In the genomic region with DNA sequence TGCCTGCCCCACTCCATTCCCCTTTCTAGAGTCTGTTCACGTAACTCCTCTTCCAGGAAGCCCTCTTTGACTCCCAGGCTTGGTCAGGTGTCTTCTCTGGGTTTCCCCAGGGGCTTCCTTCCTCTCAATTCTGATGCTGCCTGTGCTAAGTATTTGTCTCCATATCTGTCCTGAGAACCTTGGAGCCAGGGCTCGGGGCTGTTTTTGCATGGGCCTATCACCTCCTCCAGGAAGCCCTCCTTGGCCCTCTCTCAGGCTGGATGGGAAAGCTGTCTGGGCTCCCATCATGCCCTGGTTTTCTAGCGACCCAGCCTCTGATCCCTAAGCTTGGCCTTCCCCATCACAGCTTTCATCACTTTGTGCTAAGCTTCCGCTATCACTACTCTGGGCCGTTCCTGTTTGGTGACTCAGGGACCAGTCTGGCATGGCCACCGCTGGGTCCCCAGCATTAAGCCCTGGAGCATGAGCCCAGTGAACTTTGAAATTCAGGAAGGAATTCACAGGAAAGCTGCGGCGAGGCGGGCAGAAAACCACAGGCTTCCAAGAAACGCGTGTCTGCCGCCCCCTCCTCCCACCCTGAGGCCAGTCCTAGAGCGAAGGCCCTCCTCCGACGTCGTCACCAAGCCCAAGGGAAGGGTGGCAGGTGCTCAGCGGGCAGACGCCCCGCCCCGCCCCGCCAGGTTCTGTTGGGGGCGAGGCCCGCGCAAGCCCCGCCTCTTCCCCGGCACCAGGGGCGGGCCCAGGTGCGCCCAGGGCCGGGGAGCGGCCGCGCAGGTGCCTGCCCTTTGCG, we compare ENCODE assay signal across 8 cellular contexts. TPM values are rescaled to one million over a fixed set of nuclear protein-coding genes. Genes with fewer than 3 reads are reported as not detected.
A peak's percentile ranks its signal among the peaks of the same experiment; 100 is the strongest.
DNase-seq lines count a peak whose midpoint lies in the region; ATAC-seq and TF ChIP-seq lines count a peak whose summit lies in the region.

No MANE protein-coding gene starts in this region.

- TF ChIP-seq CTCF in Caco-2 (IDR thresholded peaks at IDR 0.05; ENCODE audit: insufficient read depth in 1 of 2, low read depth in 1 of 2, low read length in 1 of 2, severe bottlenecking in 1 of 2, unreplicated experiment in 1 of 2) (no peak), cardiac muscle cell (IDR thresholded peaks at IDR 0.05; ENCODE audit: low read depth, low read length) (no peak)

- POLR2A ChIA-PET in Caco-2 (lab: Charles Lee), result interaction anchor here (0.6 to 2.5 kb wide), 11 partner anchors 9 to 357 kb away, joined by 3 to 10 read pairs (median 7); partner anchors contain the start of genes C19orf33, GGN, PPP1R14A and PSMD8

- H3K27me3 ChIP-seq in Caco-2 (replicated peaks; ENCODE audit: control insufficient read depth, insufficient read depth, low read length), result no peaks in the 10 kb centered on the region
- no peaks in the 10 kb centered on the region for H3K27me3 ChIP-seq in cardiac muscle cell

- BruUV-seq in Caco-2 (replicated peaks; lab: Mats Ljungman, UMichigan), result TSS peak; percentile 94

- peak; percentile 98 to 100 for DNase-seq in Caco-2
- peak; percentile 94 for DNase-seq in OCI-M1 (lab: John Stamatoyannopoulos, UW)
- DNase-seq in activated effector memory CD4-positive, alpha-beta T cell treated with anti-CD3 and anti-CD28 coated beads, Interleukin-2, amount 50 U/mL, for 16 hours, result peak; percentile 65
- DNase-seq in cardiac muscle cell (ENCODE audit: low read depth in 1 of 2, low spot score in 1 of 2), result peak in 1 of 2 donors; percentile 69
- DNase-seq in posterior vena cava (ENCODE audit: low spot score), result peak; percentile 85
- DNase-seq in ureter (ENCODE audit: low spot score), result peak; percentile 89

- H3K36me3 Mint-ChIP-seq in Caco-2 (ENCODE audit: insufficient read depth, unreplicated experiment), result peaks cover 59% of the 10 kb centered on the region

- no peaks in the 10 kb centered on the region for H3K9me3 Mint-ChIP-seq in Caco-2 (ENCODE audit: unreplicated experiment)

- intact Hi-C loops in Caco-2 (cut with micrococcal nuclease; ENCODE audit: unreplicated experiment), result loop anchor here (1.0 kb wide), 6 partner anchors 9 to 71 kb away; partner anchors contain the start of gene CATSPERG
- intact Hi-C loops in posterior vena cava (cut with DNase I), result no loop called here

- H3K4me1 ChIP-seq in Caco-2 (peaks cover 49% of the 10 kb centered on the region), cardiac muscle cell (ENCODE audit: low read depth) (peaks cover 27% of the 10 kb centered on the region)

- H3K27ac ChIP-seq in cardiac muscle cell, result peak overlapping the region; percentile 87

- H3K4me1 Mint-ChIP-seq in Caco-2 (ENCODE audit: low read depth, unreplicated experiment), result peaks cover 54% of the 10 kb centered on the region

- H3K9me3 ChIP-seq in Caco-2 (no peaks in the 10 kb centered on the region), cardiac muscle cell (ENCODE audit: low read depth) (no peaks in the 10 kb centered on the region)

- CTCF ChIA-PET in Caco-2 (lab: Charles Lee), result interaction anchor here (0.7 to 2.0 kb wide), 7 partner anchors 15 to 110 kb away, joined by 3 to 16 read pairs (median 4); no protein-coding TSS in a partner anchor

- H3K27me3 Mint-ChIP-seq in Caco-2 (ENCODE audit: insufficient read depth, unreplicated experiment), result no peaks in the 10 kb centered on the region

- peak overlapping the region; percentile 99 for H3K4me3 Mint-ChIP-seq in Caco-2 (ENCODE audit: unreplicated experiment)

- H3K4me3 ChIP-seq in Caco-2 (ENCODE audit: low read depth, low read length), result peak overlapping the region; percentile 15
- peak overlapping the region; percentile 49 for H3K4me3 ChIP-seq in cardiac muscle cell

- ATAC-seq in HG03108 (IDR thresholded peaks at IDR 0.05; ENCODE audit: unreplicated experiment) (peak; percentile 55), GM19395 (IDR thresholded peaks at IDR 0.05; ENCODE audit: unreplicated experiment) (no peak)

- H3K36me3 ChIP-seq in Caco-2 (ENCODE audit: control insufficient read depth, insufficient read depth, low read length) (no peaks in the 10 kb centered on the region), cardiac muscle cell (no peaks in the 10 kb centered on the region)

- H3K27ac Mint-ChIP-seq in Caco-2 (ENCODE audit: unreplicated experiment), result peak overlapping the region; percentile 98

RNA-seq across cellular contexts. Expression of gene SPINT2, which starts 0.5 kb away (rescaled TPM):
- total RNA-seq in Caco-2 (2022) (728 and 748 TPM in 2 replicates), cardiac muscle cell (420 and 443 TPM in 2 replicates), posterior vena cava (10 to 100 TPM; 25.1 to 39.7 TPM), ureter (286 TPM)
- polyA plus RNA-seq in cardiac muscle cell, result 455 and 606 TPM in 2 replicates

RNA-seq across cellular contexts. Expression of gene PPP1R14A, which starts 7.7 kb away (rescaled TPM):
- total RNA-seq in Caco-2 (2022) (11.1 and 13.8 TPM in 2 replicates), cardiac muscle cell (6.7 and 12.8 TPM in 2 replicates), posterior vena cava (100 to 1,000 TPM; 314 to 462 TPM), ureter (98.6 TPM)
- polyA plus RNA-seq in cardiac muscle cell, result 23.6 and 56.4 TPM in 2 replicates

RNA-seq across cellular contexts. Expression of gene DPF1, which starts 39.9 kb away (rescaled TPM):
- 3.6 and 5.0 TPM in 2 replicates for total RNA-seq in Caco-2 (2022)
- 7.8 and 9.6 TPM in 2 replicates for total RNA-seq in cardiac muscle cell
- polyA plus RNA-seq in cardiac muscle cell, result 4.9 and 6.5 TPM in 2 replicates
- under 1 TPM; 0.14 to 0.65 TPM for total RNA-seq in posterior vena cava
- total RNA-seq in ureter, result not detected

RNA-seq across cellular contexts. Expression of gene C19orf33, which starts 40.2 kb away (rescaled TPM):
- total RNA-seq in Caco-2 (2022) (12.7 and 18.6 TPM in 2 replicates), cardiac muscle cell (0.49 and 0.77 TPM in 2 replicates), posterior vena cava (1 to 10 TPM; 1.1 to 1.2 TPM), ureter (129 TPM)
- polyA plus RNA-seq in cardiac muscle cell, result 0.87 and 2.7 TPM in 2 replicates

RNA-seq across cellular contexts. Expression of gene YIF1B, which starts 51.9 kb away (rescaled TPM):
- total RNA-seq in Caco-2 (2022) (61.7 and 66.7 TPM in 2 replicates), cardiac muscle cell (61.5 and 90.2 TPM in 2 replicates), posterior vena cava (10 to 100 TPM; 16.5 to 23.2 TPM), ureter (25.1 TPM)
- 129 and 140 TPM in 2 replicates for polyA plus RNA-seq in cardiac muscle cell
